ENCODE assay signal across 14 cellular contexts in the genomic region with DNA sequence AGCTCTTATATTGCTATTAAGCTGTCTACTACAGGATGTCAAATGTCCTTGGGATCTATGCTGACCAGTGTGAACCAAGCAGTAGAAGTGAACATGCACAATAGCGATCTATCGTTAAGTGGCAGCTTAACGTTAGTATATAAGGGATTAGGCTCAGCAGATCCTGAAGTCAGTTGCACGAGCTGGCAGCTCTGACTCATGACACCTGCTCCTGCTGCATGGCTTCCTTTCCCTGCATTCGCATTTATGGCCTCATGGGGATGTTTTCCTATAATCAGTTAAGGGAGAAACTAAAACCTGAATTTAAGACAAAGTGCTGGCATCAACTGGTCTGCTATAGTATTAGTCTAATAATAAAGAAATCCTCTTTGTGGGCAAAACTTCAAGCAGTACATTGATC.
"Had no signal": no experiment of that assay in that cellular context is flagged by ENCODE, and none has a peak within 500 bp of the region (broad histone marks: within the 10 kb centered on the region; RNA-seq: fewer than 3 reads in every experiment).

No MANE protein-coding gene starts in this region.

- H3K4me1 ChIP-seq: parathyroid adenoma, tibial nerve, vagina had no signal

- H3K4me3 ChIP-seq: gastrocnemius medialis, skin epidermis, tibial nerve, vagina had no signal

- H3K27me3 ChIP-seq: gastrocnemius medialis, tibial nerve, vagina had no signal

- H3K27ac ChIP-seq: gastrocnemius medialis, parathyroid adenoma, vagina had no signal

- DNase-seq: activated gamma-delta T cell treated with Interleukin-2 at 50 U/mL for 16 hours; activated naive CD8-positive, alpha-beta T cell treated with anti-CD3 and anti-CD28 coated beads, Interleukin-2, amount 10 ng/mL, durations not matched to agents 7 days and 5 days; activated T-cell treated with anti-CD3 and anti-CD28 coated beads, Interleukin-2, amount 50 U/mL, for 72 hours; aorta; gastrocnemius medialis; left ventricle myocardium superior; mesendoderm; retina had no signal

- ATAC-seq: activated CD4-positive, CD25-positive, alpha-beta regulatory T cell treated with anti-CD3 and anti-CD28 coated beads, Interleukin-2, amount 50 U/mL, for 24 hours; activated T-cell treated with anti-CD3 and anti-CD28 coated beads, Interleukin-2, amount 50 U/mL, for 72 hours; gastrocnemius medialis; left ventricle myocardium superior; stimulated activated effector memory CD8-positive, alpha-beta T cell treated with anti-CD3 and anti-CD28 coated beads, Interleukin-12 subunit alpha, Interleukin-12 subunit beta, amount 100 ng/mL, for 72 hours had no signal

- H3K9me3 ChIP-seq: gastrocnemius medialis, tibial nerve, vagina had no signal

- H3K36me3 ChIP-seq: vagina had no signal
